ENCODE assay signal across 14 cellular contexts in the genomic region with DNA sequence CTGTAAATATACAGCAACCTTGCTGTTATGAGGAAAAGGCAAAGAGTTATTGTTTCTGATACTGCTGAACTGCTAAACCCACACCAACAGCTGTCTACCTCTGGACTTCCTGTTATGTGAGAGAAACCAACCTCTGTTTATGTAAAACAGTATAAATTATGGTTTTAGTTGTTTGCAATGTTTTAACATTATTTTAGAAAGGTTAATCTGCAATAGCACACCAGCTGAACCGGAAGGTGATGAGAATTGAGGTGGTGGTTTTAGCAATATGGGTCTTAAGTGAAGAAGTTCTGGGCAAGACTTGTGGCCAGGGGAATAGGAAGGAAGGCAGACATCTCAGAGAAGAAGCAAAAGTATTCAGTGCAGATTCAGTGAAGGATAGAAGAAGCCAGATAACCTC.
DNase-seq lines count a peak whose midpoint lies in the region; ATAC-seq and TF ChIP-seq lines count a peak whose summit lies in the region.
"Had no signal": no experiment of that assay in that cellular context is flagged by ENCODE, and none has a peak within 500 bp of the region (broad histone marks: within the 10 kb centered on the region; RNA-seq: fewer than 3 reads in every experiment).

No MANE protein-coding gene starts in this region.

- no peak overlapping the region for H3K27ac Mint-ChIP-seq in immature natural killer cell
- H3K27ac Mint-ChIP-seq: dendritic cell treated with granulocyte-macrophage colony-stimulating factor and Interleukin-4, amounts not matched to agents 40 ng/mL and 50 ng/mL, for 4 days had no signal

- 0 to 79% (median 41%) methylated on average over 1 of the region's 1 CpG for WGBS in ovary, 3 donors

- peak; percentile 68 for ATAC-seq in GM18870 (IDR thresholded peaks at IDR 0.05; ENCODE audit: unreplicated experiment)
- ATAC-seq in GM21390 (IDR thresholded peaks at IDR 0.05; ENCODE audit: unreplicated experiment): peak; percentile 77
- ATAC-seq in HG03108 (IDR thresholded peaks at IDR 0.05; ENCODE audit: unreplicated experiment): peak; percentile 61
- ATAC-seq: right cardiac atrium, Right ventricle myocardium inferior had no signal

- H3K4me1 ChIP-seq in ovary (ENCODE audit: insufficient read depth): peaks cover 3% of the 10 kb centered on the region

- H3K4me3 Mint-ChIP-seq in immature natural killer cell: no peak overlapping the region
- H3K4me3 Mint-ChIP-seq: dendritic cell treated with granulocyte-macrophage colony-stimulating factor and Interleukin-4, amounts not matched to agents 40 ng/mL and 50 ng/mL, for 4 days had no signal

- no peak for TF ChIP-seq CTCF in ovary (IDR thresholded peaks at IDR 0.05)

- H3K36me3 Mint-ChIP-seq in immature natural killer cell: no peaks in the 10 kb centered on the region

- no peaks in the 10 kb centered on the region for H3K27me3 ChIP-seq in ovary

- H3K4me1 Mint-ChIP-seq in immature natural killer cell: peaks cover 9 to 10% of the 10 kb centered on the region in 2 donors

- peaks cover 0 to 3% (median 0%) of the 10 kb centered on the region in 3 donors for H3K27me3 Mint-ChIP-seq in immature natural killer cell (ENCODE audit: low read depth in 3 of 3)

- no peaks in the 10 kb centered on the region for H3K36me3 ChIP-seq in ovary

- intact Hi-C loops in ovary (cut with DNase I): no loop called here

- H3K9me3 ChIP-seq in ovary: no peaks in the 10 kb centered on the region

- TF ChIP-seq POLR2A in ovary (IDR thresholded peaks at IDR 0.05): no peak

- H3K27ac ChIP-seq in ovary: no peak overlapping the region

- TF ChIP-seq EP300 in ovary (IDR thresholded peaks at IDR 0.05): no peak

- DNase-seq in immature natural killer cell: peak in 2 of 3 donors; percentile 62 to 67
- no peak for DNase-seq in GM19240 (ENCODE audit: insufficient read length, low spot score)
- DNase-seq in 8988T: no peak
- no peak for DNase-seq in ovary
- DNase-seq: activated CD8-positive, alpha-beta memory T cell treated with anti-CD3 and anti-CD28 coated beads, Interleukin-2, amount 50 U/mL, for 4 hours; HCEC 1CT; NCI-H1436 treated with DMSO at 0.1 percent for 48 hours; NCI-H82; right cardiac atrium had no signal

- peaks cover 0 to 4% (median 0%) of the 10 kb centered on the region in 6 donors for H3K9me3 Mint-ChIP-seq in immature natural killer cell
- H3K9me3 Mint-ChIP-seq: dendritic cell treated with granulocyte-macrophage colony-stimulating factor and Interleukin-4, amounts not matched to agents 40 ng/mL and 50 ng/mL, for 4 days had no signal

- H3K4me3 ChIP-seq in ovary: no peak overlapping the region

Comparison
In these comparisons a context has a peak if more than half of its experiments do, and no peak if none do; other contexts are left out.
1. DNase-seq: peak in immature natural killer cell (2 of 3); none in GM19240 (single experiment), 8988T (single experiment) and ovary (0 of 5).
2. Peak in every context shown above with its lines, with median percentiles within 50 percentile points of each other: ATAC-seq.